25 cellular contexts compared by ENCODE assay signal in genomic region chr1:80929868-80930508, GRCh38.
"Had no signal": no experiment of that assay in that cellular context is flagged by ENCODE, and none has a peak within 500 bp of the region (broad histone marks: within the 10 kb centered on the region; RNA-seq: fewer than 3 reads in every experiment).

No MANE protein-coding gene starts in this region.

- H3K27me3 ChIP-seq: adrenal gland, breast epithelium, gastrocnemius medialis, right atrium auricular region, transverse colon, uterus had no signal

- H3K4me3 ChIP-seq: adrenal gland, breast epithelium, gastrocnemius medialis, right atrium auricular region, transverse colon, uterus had no signal

- ATAC-seq: activated naive CD4-positive, alpha-beta T cell treated with anti-CD3 and anti-CD28 coated beads, Interleukin-2, amount 50 U/mL, for 72 hours; gastrocnemius medialis; left ventricle myocardium superior; stimulated activated naive CD8-positive, alpha-beta T cell treated with anti-CD3 and anti-CD28 coated beads, Interleukin-15, Interleukin-2, amounts not matched to agents 100 U/mL and 50 U/mL, for 24 hours had no signal

- H3K9me3 ChIP-seq: gastrocnemius medialis, uterus had no signal

- H3K4me3 Mint-ChIP-seq: activated T-helper 1 cell treated with anti-CD3 and anti-CD28 coated beads, Interleukin-12 subunit alpha, Interleukin-12 subunit beta, Interleukin-2, Interleukin-4 antibody, amounts not matched to agents 30 ng/mL and 10 ng/mL and 1 ng/mL, durations not matched to agents 14 hours and 24 hours and 36 hours; memory B cell; naive B cell; neural crest cell had no signal

- FAIRE-seq: astrocyte had no signal

- H3K36me3 ChIP-seq: adrenal gland, breast epithelium, gastrocnemius medialis, right atrium auricular region, transverse colon, uterus, WERI-Rb-1 had no signal

- H3K4me1 ChIP-seq: adrenal gland, breast epithelium, gastrocnemius medialis, right atrium auricular region, transverse colon, uterus had no signal

- DNase-seq: activated CD4-positive, alpha-beta T cell treated with anti-CD3 and anti-CD28 coated beads, Interleukin-2, amount 50 U/mL, for 4 hours; activated gamma-delta T cell treated with Interleukin-2 at 50 U/mL for 16 hours; activated T-cell treated with anti-CD3 and anti-CD28 coated beads for 4 hours; adrenal gland; cerebellar nuclear complex; cortex of kidney; effector CD4-positive, alpha-beta T cell; gastrocnemius medialis; head of caudate nucleus; left ventricle myocardium superior; naive B cell; stimulated activated CD4-positive, alpha-beta T cell treated with anti-CD3 and anti-CD28 coated beads, Interleukin-2, amount 100 ng/mL, for 24 hours; stimulated activated naive CD8-positive, alpha-beta T cell treated with anti-CD3 and anti-CD28 coated beads, Interleukin-15, Interleukin-2, amounts not matched to agents 100 U/mL and 50 U/mL, for 24 hours; substantia nigra; transverse colon; uterus; WERI-Rb-1 had no signal

- H3K27me3 Mint-ChIP-seq: naive B cell, progenitor cell of endocrine pancreas had no signal

- H3K27ac ChIP-seq: adrenal gland, breast epithelium, gastrocnemius medialis, right atrium auricular region, transverse colon, uterus, WERI-Rb-1 had no signal

- H3K27ac Mint-ChIP-seq: activated naive CD4-positive, alpha-beta T cell treated with anti-CD3 and anti-CD28 coated beads, Interleukin-2, amount 50 U/mL, for 72 hours; activated T-helper 1 cell treated with anti-CD3 and anti-CD28 coated beads, Interleukin-12 subunit alpha, Interleukin-12 subunit beta, Interleukin-2, Interleukin-4 antibody, amounts not matched to agents 30 ng/mL and 10 ng/mL and 1 ng/mL, durations not matched to agents 14 hours and 24 hours and 36 hours; memory B cell; naive B cell; progenitor cell of endocrine pancreas had no signal

- H3K4me1 Mint-ChIP-seq: memory B cell, naive B cell, neural crest cell had no signal
